ENCODE assay signal across 1 cellular context in genomic region chr16:2208772-2209171, GRCh38.
TF ChIP-seq lines count a peak whose summit lies in the region.

No MANE protein-coding gene starts in this region.

TF ChIP-seq in HepG2, 621 proteins besides CTCF, POLR2A, EP300 and RAD21:
- TF ChIP-seq TCF12 (IDR thresholded peaks at IDR 0.05) (no peak), TCF12 (CRISPR knock-in tag; IDR thresholded peaks at IDR 0.05) (no peak), POLR2AphosphoS5 (IDR thresholded peaks at IDR 0.05; ENCODE audit: low read depth, low read length) (0 out of 2 replicates have a peak, but pooled peaks have one; percentile 9), MXD4 (CRISPR knock-in tag; IDR thresholded peaks at IDR 0.05) (no peak)
TF ChIP-seq in HepG2: peak in this region for 1.
